29 cellular contexts compared by ENCODE assay signal in the genomic region with DNA sequence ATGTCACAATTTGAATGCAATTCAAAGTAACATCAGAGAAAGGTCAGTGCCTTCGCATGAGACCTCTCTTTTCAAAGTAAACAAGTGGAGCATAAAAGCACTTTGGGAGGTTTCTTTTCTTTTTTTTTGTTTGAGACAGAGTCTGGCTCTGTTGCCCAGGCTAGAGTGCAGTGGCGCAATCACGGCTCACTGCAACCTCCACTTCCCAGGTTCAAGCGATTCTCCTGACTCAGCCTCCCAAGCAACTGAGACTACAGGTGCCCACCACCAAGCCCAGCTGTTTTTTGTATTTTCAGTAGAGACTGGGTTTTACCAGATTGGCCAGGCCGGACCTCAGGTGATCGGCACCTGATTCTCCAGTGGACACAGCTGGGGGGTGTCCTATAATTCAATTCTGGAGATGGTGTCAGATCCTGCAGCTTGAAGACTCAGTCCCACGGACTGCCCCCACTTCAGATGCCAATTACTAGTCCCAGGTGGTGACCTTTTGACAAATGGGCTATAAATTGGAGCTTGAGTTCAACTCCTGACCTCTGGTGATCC.
"Had no signal": no experiment of that assay in that cellular context is flagged by ENCODE, and none has a peak within 500 bp of the region (broad histone marks: within the 10 kb centered on the region; RNA-seq: fewer than 3 reads in every experiment).

No MANE protein-coding gene starts in this region.

- ATAC-seq: activated T-cell treated with anti-CD3 and anti-CD28 coated beads, Interleukin-2, amount 50 U/mL, for 72 hours; activated T-helper 17 cell treated with anti-CD3 and anti-CD28 coated beads, Interleukin-2, amount 50 U/mL, for 72 hours; PC-3 had no signal

- DNase-seq: activated CD4-positive, alpha-beta memory T cell treated with anti-CD3 and anti-CD28 coated beads for 36 hours; activated effector memory CD4-positive, alpha-beta T cell treated with anti-CD3 and anti-CD28 coated beads, Interleukin-2, amount 50 U/mL, for 16 hours; activated naive CD4-positive, alpha-beta T cell; activated naive CD4-positive, alpha-beta T cell treated with anti-CD3 and anti-CD28 coated beads, Interleukin-2, amount 50 U/mL, for 16 hours; activated naive CD8-positive, alpha-beta T cell treated with anti-CD3 and anti-CD28 coated beads for 36 hours; activated T-cell treated with anti-CD3 and anti-CD28 coated beads, Interleukin-2, amount 50 U/mL, for 1 hour; activated T-cell treated with anti-CD3 and anti-CD28 coated beads, Interleukin-2, amount 50 U/mL, for 72 hours; amniotic stem cell; aorta; brain microvascular endothelial cell; central memory CD4-positive, alpha-beta T cell; NCI-H1092 treated with DMSO at 0.1 percent for 48 hours; NCI-H146; NCI-H187; NCI-H2029 treated with DMSO at 0.1 percent for 48 hours; NCI-H2171 treated with DMSO at 0.1 percent for 48 hours; NCI-H2227 treated with DMSO at 0.1 percent for 48 hours; NCI-H446 treated with DMSO at 0.1 percent for 48 hours; NCI-H524 treated with DMSO at 0.1 percent for 48 hours; PC-3; Peyer's patch; RPMI8226; SHP77 treated with DMSO at 0.1 percent for 48 hours; SK-N-SH had no signal

- H3K36me3 Mint-ChIP-seq: activated CD4-positive, alpha-beta memory T cell treated with anti-CD3 and anti-CD28 coated beads for 36 hours; activated naive CD8-positive, alpha-beta T cell treated with anti-CD3 and anti-CD28 coated beads for 36 hours had no signal

- H3K27ac Mint-ChIP-seq: activated CD4-positive, alpha-beta memory T cell treated with anti-CD3 and anti-CD28 coated beads for 36 hours; activated CD4-positive, alpha-beta T cell treated with anti-CD3 and anti-CD28 coated beads, Interleukin-2, amount 10 ng/mL, durations not matched to agents 7 days and 5 days; activated naive CD8-positive, alpha-beta T cell treated with anti-CD3 and anti-CD28 coated beads for 36 hours; activated T-cell treated with anti-CD3 and anti-CD28 coated beads, Interleukin-2, amount 50 U/mL, for 72 hours; activated T-helper 17 cell treated with anti-CD3 and anti-CD28 coated beads, Interleukin-2, amount 50 U/mL, for 72 hours; T-helper 1 cell treated with Interleukin-12 subunit alpha and Interleukin-12 subunit beta and Interleukin-4 antibody, amounts not matched to agents 30 μg/mL and 1 μg/mL, for 36 hours; T-helper 2 cell treated with Interferon-gamma antibody and Interleukin-4, amounts not matched to agents 5 μg/mL and 100 μg/mL, for 36 hours had no signal

- H3K27ac ChIP-seq: brain microvascular endothelial cell, Peyer's patch, SJSA1 had no signal

- H3K4me1 Mint-ChIP-seq: activated CD4-positive, alpha-beta T cell treated with anti-CD3 and anti-CD28 coated beads, Interleukin-2, amount 10 ng/mL, durations not matched to agents 7 days and 5 days; activated naive CD8-positive, alpha-beta T cell treated with anti-CD3 and anti-CD28 coated beads for 36 hours; activated T-helper 17 cell treated with anti-CD3 and anti-CD28 coated beads, Interleukin-2, amount 50 U/mL, for 72 hours had no signal

- H3K4me1 ChIP-seq: Peyer's patch, SJSA1 had no signal

- H3K4me3 Mint-ChIP-seq: activated CD4-positive, alpha-beta memory T cell treated with anti-CD3 and anti-CD28 coated beads for 36 hours; activated CD4-positive, alpha-beta T cell treated with anti-CD3 and anti-CD28 coated beads, Interleukin-2, amount 10 ng/mL, durations not matched to agents 7 days and 5 days; activated naive CD8-positive, alpha-beta T cell treated with anti-CD3 and anti-CD28 coated beads for 36 hours; activated T-cell treated with anti-CD3 and anti-CD28 coated beads, Interleukin-2, amount 50 U/mL, for 72 hours; activated T-helper 17 cell treated with anti-CD3 and anti-CD28 coated beads, Interleukin-2, amount 50 U/mL, for 72 hours; T-helper 1 cell treated with Interleukin-12 subunit alpha and Interleukin-12 subunit beta and Interleukin-4 antibody, amounts not matched to agents 30 μg/mL and 1 μg/mL, for 36 hours; T-helper 2 cell treated with Interferon-gamma antibody and Interleukin-4, amounts not matched to agents 5 μg/mL and 100 μg/mL, for 36 hours had no signal

- H3K9me3 Mint-ChIP-seq: activated CD4-positive, alpha-beta memory T cell treated with anti-CD3 and anti-CD28 coated beads for 36 hours; activated T-cell treated with anti-CD3 and anti-CD28 coated beads, Interleukin-2, amount 50 U/mL, for 72 hours; activated T-helper 17 cell treated with anti-CD3 and anti-CD28 coated beads, Interleukin-2, amount 50 U/mL, for 72 hours; T-helper 1 cell treated with Interleukin-12 subunit alpha and Interleukin-12 subunit beta and Interleukin-4 antibody, amounts not matched to agents 30 μg/mL and 1 μg/mL, for 36 hours; T-helper 2 cell treated with Interferon-gamma antibody and Interleukin-4, amounts not matched to agents 5 μg/mL and 100 μg/mL, for 36 hours had no signal

- H3K27me3 Mint-ChIP-seq: activated CD4-positive, alpha-beta memory T cell treated with anti-CD3 and anti-CD28 coated beads for 36 hours; activated naive CD8-positive, alpha-beta T cell treated with anti-CD3 and anti-CD28 coated beads for 36 hours; activated T-helper 17 cell treated with anti-CD3 and anti-CD28 coated beads, Interleukin-2, amount 50 U/mL, for 72 hours had no signal

- H3K4me3 ChIP-seq: Peyer's patch, SJSA1 had no signal

- H3K27me3 ChIP-seq: brain microvascular endothelial cell, Peyer's patch, SJSA1 had no signal

- H3K9ac ChIP-seq: SK-N-SH had no signal

- H3K4me2 ChIP-seq: SK-N-SH had no signal
